1 cellular context compared by ENCODE assay signal in genomic region chr4:163523791-163524365, GRCh38.
TF ChIP-seq lines count a peak whose summit lies in the region.

No MANE protein-coding gene starts in this region.

TF ChIP-seq in HCT116, 20 proteins besides CTCF, POLR2A, EP300 and RAD21 (continued from another document):
- no peak for TF ChIP-seq TCF7L2 (IDR thresholded peaks at IDR 0.05; ENCODE audit: borderline replicate concordance, extremely low read depth, insufficient read depth, insufficient read length)
- TF ChIP-seq CBX3 (IDR thresholded peaks at IDR 0.05; ENCODE audit: low read depth): no peak
- no peak for TF ChIP-seq EZH2 (IDR thresholded peaks at IDR 0.05)
- TF ChIP-seq EZH2phosphoT487 (IDR thresholded peaks at IDR 0.05; ENCODE audit: borderline replicate concordance): no peak
- no peak for TF ChIP-seq ZBTB33 (IDR thresholded peaks at IDR 0.05; ENCODE audit: extremely low read depth, insufficient replicate concordance, low read length)
- no peak for TF ChIP-seq YY1 (IDR thresholded peaks at IDR 0.05; ENCODE audit: extremely low read depth, insufficient replicate concordance, low read depth, low read length)
